25 cellular contexts compared by ENCODE assay signal in genomic region chr11:1075341-1075911, GRCh38. TPM values are rescaled to one million over a fixed set of nuclear protein-coding genes. Genes with fewer than 3 reads are reported as not detected.
DNase-seq lines count a peak whose midpoint lies in the region; ATAC-seq and TF ChIP-seq lines count a peak whose summit lies in the region.
"Had no signal": no experiment of that assay in that cellular context is flagged by ENCODE, and none has a peak within 500 bp of the region (broad histone marks: within the 10 kb centered on the region; RNA-seq: fewer than 3 reads in every experiment).

No MANE protein-coding gene starts in this region.

- no peaks in the 10 kb centered on the region for H3F3A ChIP-seq in GM23248 (ENCODE audit: insufficient read depth)

- H3K9me2 ChIP-seq in GM23248 (ENCODE audit: insufficient read depth): no peaks in the 10 kb centered on the region

- intact Hi-C loops in lower lobe of right lung (cut with DNase I) (no loop called here), sciatic nerve (cut with DNase I) (no loop called here)

- WGBS in GM23248 (ENCODE audit: low coverage in 1 of 2, low lambda C conversion rate in 2 of 2, missing lambda C conversion rate in 2 of 2), 2 experiments: 78 to 79% methylated on average over 28 of the region's 28 CpGs

- DNase-seq in activated CD8-positive, alpha-beta memory T cell treated with anti-CD3 and anti-CD28 coated beads, Interleukin-2, amount 50 U/mL, for 4 hours: peak; percentile 13
- DNase-seq in activated CD8-positive, alpha-beta memory T cell treated with anti-CD3 and anti-CD28 coated beads for 24 hours: no peak
- peak; percentile 61 for DNase-seq in RWPE2 (ENCODE audit: low spot score)
- DNase-seq in lower lobe of right lung: peak; percentile 41
- peak; percentile 58 for DNase-seq in sciatic nerve (ENCODE audit: low spot score)
- no peak for DNase-seq in GM23248
- DNase-seq in NCI-H1092 treated with DMSO at 0.1 percent for 48 hours (lab: John Stamatoyannopoulos, UW): no peak
- DNase-seq: activated CD8-positive, alpha-beta T cell treated with anti-CD3 and anti-CD28 coated beads for 36 hours; AML-193; DMS 273 treated with DMSO at 0.1 percent for 48 hours; glutamatergic neuron; GOT3; KBM-7; MG63; NCI-H1417 treated with DMSO at 0.1 percent for 48 hours; NCI-H2107; NCI-H446 treated with DMSO at 0.1 percent for 48 hours; T-helper 9 cell had no signal

- H2AFZ ChIP-seq in GM23248: no peak overlapping the region

- H3K9me3 ChIP-seq in RWPE2 (ENCODE audit: severe bottlenecking) (no peaks in the 10 kb centered on the region), lower lobe of right lung (no peaks in the 10 kb centered on the region), GM23248 (ENCODE audit: low read depth) (no peaks in the 10 kb centered on the region)
- H3K9me3 ChIP-seq: MG63 had no signal

- TF ChIP-seq CTCF in RWPE2 (IDR thresholded peaks at IDR 0.05; ENCODE audit: poor library complexity, severe bottlenecking): no peak
- TF ChIP-seq CTCF in lower lobe of right lung (IDR thresholded peaks at IDR 0.05): no peak

- H3K9ac ChIP-seq in GM23248: no peak overlapping the region

- H3K27ac ChIP-seq in RWPE2 (ENCODE audit: poor library complexity, severe bottlenecking) (no peak overlapping the region), lower lobe of right lung (no peak overlapping the region), GM23248 (no peak overlapping the region)
- H3K27ac ChIP-seq: epithelial cell of prostate had no signal

- H3K4me3 ChIP-seq in RWPE2 (ENCODE audit: severe bottlenecking) (no peak overlapping the region), lower lobe of right lung (no peak overlapping the region), GM23248 (no peak overlapping the region)
- H3K4me3 ChIP-seq: MG63 had no signal

- H3K79me2 ChIP-seq in GM23248 (ENCODE audit: insufficient read depth): no peaks in the 10 kb centered on the region

- no peak for ATAC-seq in RWPE2 (ENCODE audit: low read depth)
- no peak for ATAC-seq in lower lobe of right lung
- no peak for ATAC-seq in sciatic nerve
- ATAC-seq in GM18520 (IDR thresholded peaks at IDR 0.05; ENCODE audit: unreplicated experiment): no peak
- ATAC-seq: activated CD8-positive, alpha-beta T cell treated with anti-CD3 and anti-CD28 coated beads for 36 hours; CD8-positive, alpha-beta T cell; WTC11 had no signal

- H3K4me1 ChIP-seq in RWPE2 (ENCODE audit: insufficient read depth, poor library complexity, severe bottlenecking) (peaks cover 16% of the 10 kb centered on the region), lower lobe of right lung (peaks cover 17% of the 10 kb centered on the region), GM23248 (ENCODE audit: insufficient read depth) (peaks cover 8% of the 10 kb centered on the region)

- H3K36me3 ChIP-seq in RWPE2 (ENCODE audit: low read depth): no peaks in the 10 kb centered on the region
- no peaks in the 10 kb centered on the region for H3K36me3 ChIP-seq in lower lobe of right lung
- H3K36me3 ChIP-seq in GM23248 (ENCODE audit: low read depth): no peaks in the 10 kb centered on the region
- H3K36me3 ChIP-seq: MG63 had no signal

- in situ Hi-C loops in GM23248 (cut with MboI): no loop called here

- no peaks in the 10 kb centered on the region for H4K20me1 ChIP-seq in GM23248 (ENCODE audit: insufficient read depth)

- H3K4me2 ChIP-seq in GM23248 (ENCODE audit: unreplicated experiment): no peak overlapping the region

- no peaks in the 10 kb centered on the region for H3K27me3 ChIP-seq in RWPE2 (ENCODE audit: insufficient read depth, poor library complexity, severe bottlenecking)
- H3K27me3 ChIP-seq in lower lobe of right lung (ENCODE audit: low read depth): no peaks in the 10 kb centered on the region
- H3K27me3 ChIP-seq in GM23248 (replicated peaks; ENCODE audit: insufficient read depth): no peaks in the 10 kb centered on the region
- H3K27me3 ChIP-seq: MG63 had no signal

RNA-seq across cellular contexts. Expression of gene MUC2, which starts 0.8 kb away (rescaled TPM):
- total RNA-seq in lower lobe of right lung: not detected
- total RNA-seq in sciatic nerve: not detected
- total RNA-seq in GM23248 (2014; rRNA removed; shearing (Covaris generic)): not detected in 2 replicates
- polyA plus RNA-seq in GM23248 (2016; fragmentation: Nextera tagmentation; extraction: Ambion mirVana): not detected in 2 replicates
- total RNA-seq: activated CD8-positive, alpha-beta T cell treated with anti-CD3 and anti-CD28 coated beads for 36 hours; astrocyte; CD8-positive, alpha-beta T cell; progenitor cell of endocrine pancreas; skeletal muscle tissue had no signal

RNA-seq across cellular contexts. Expression of gene MUC6, which starts 38.9 kb away (rescaled TPM):
- total RNA-seq in lower lobe of right lung (0.09 TPM), sciatic nerve (not detected)
- not detected in 2 replicates for total RNA-seq in GM23248 (2014; rRNA removed; shearing (Covaris generic))
- not detected in 2 replicates for polyA plus RNA-seq in GM23248 (2016; fragmentation: Nextera tagmentation; extraction: Ambion mirVana)
- total RNA-seq: activated CD8-positive, alpha-beta T cell treated with anti-CD3 and anti-CD28 coated beads for 36 hours; astrocyte; CD8-positive, alpha-beta T cell; skeletal muscle tissue had no signal

Comparison
In these comparisons a context has a peak if more than half of its experiments do, and no peak if none do; other contexts are left out.
1. DNase-seq: peak in activated CD8-positive, alpha-beta memory T cell treated with anti-CD3 and anti-CD28 coated beads, Interleukin-2, amount 50 U/mL, for 4 hours (single experiment), RWPE2 (single experiment), lower lobe of right lung (single experiment) and sciatic nerve (single experiment); none in activated CD8-positive, alpha-beta memory T cell treated with anti-CD3 and anti-CD28 coated beads for 24 hours (single experiment), GM23248 (single experiment) and NCI-H1092 treated with DMSO at 0.1 percent for 48 hours (single experiment).